In genomic region chr9:23322392-23322791, GRCh38 we compare ENCODE assay signal across 15 cellular contexts.
DNase-seq lines count a peak whose midpoint lies in the region; ATAC-seq and TF ChIP-seq lines count a peak whose summit lies in the region.
"Had no signal": no experiment of that assay in that cellular context is flagged by ENCODE, and none has a peak within 500 bp of the region (broad histone marks: within the 10 kb centered on the region; RNA-seq: fewer than 3 reads in every experiment).

No MANE protein-coding gene starts in this region.

- no peak overlapping the region for H3K27ac ChIP-seq in C4-2B
- no peak overlapping the region for H3K27ac ChIP-seq in VCaP

- no peak overlapping the region for H3K4me3 ChIP-seq in Jurkat, Clone E6-1 (ENCODE audit: low read length)

- TF ChIP-seq CTCF in C4-2B (conservative IDR thresholded peaks at IDR 0.05) (peak; percentile 71), VCaP (conservative IDR thresholded peaks at IDR 0.05) (peak; percentile 82)

- DNase-seq in Jurkat, Clone E6-1 (ENCODE audit: low read depth, low spot score) = peak; percentile 7
- peak; percentile 10 for DNase-seq in iris pigment epithelial cell (ENCODE audit: low read depth)
- DNase-seq in dedifferentiated amniotic fluid mesenchymal stem cell (ENCODE audit: extremely low spot score) = no peak
- DNase-seq in stimulated activated CD4-positive, alpha-beta T cell treated with anti-CD3 and anti-CD28 coated beads, Interleukin-4, amount 100 ng/mL, for 24 hours = no peak
- DNase-seq: activated CD8-positive, alpha-beta memory T cell treated with anti-CD3 and anti-CD28 coated beads, Interleukin-2, amount 10 ng/mL, durations not matched to agents 7 days and 5 days; activated naive CD8-positive, alpha-beta T cell treated with anti-CD3 and anti-CD28 coated beads, Interleukin-2, amount 50 U/mL, for 24 hours; mesenchymal stem cell; NCI-H1930; stimulated activated CD4-positive, alpha-beta T cell treated with anti-CD3 and anti-CD28 coated beads, Interleukin-4, amount 100 ng/mL, for 1 hour; stimulated activated naive CD8-positive, alpha-beta T cell treated with anti-CD3 and anti-CD28 coated beads, Interleukin-15, Interleukin-2, amounts not matched to agents 100 U/mL and 50 U/mL, for 24 hours; T1000 had no signal

- ATAC-seq in HG02571 (IDR thresholded peaks at IDR 0.05; ENCODE audit: unreplicated experiment) (no peak), GM21576 (IDR thresholded peaks at IDR 0.05; ENCODE audit: unreplicated experiment) (no peak)
- ATAC-seq: activated CD8-positive, alpha-beta memory T cell treated with anti-CD3 and anti-CD28 coated beads, Interleukin-2, amount 10 ng/mL, durations not matched to agents 7 days and 5 days; activated naive CD8-positive, alpha-beta T cell treated with anti-CD3 and anti-CD28 coated beads, Interleukin-2, amount 50 U/mL, for 24 hours; stimulated activated naive CD8-positive, alpha-beta T cell treated with anti-CD3 and anti-CD28 coated beads, Interleukin-15, Interleukin-2, amounts not matched to agents 100 U/mL and 50 U/mL, for 24 hours had no signal

Comparison
In these comparisons a context has a peak if more than half of its experiments do, and no peak if none do; other contexts are left out.
1. DNase-seq: peak in Jurkat, Clone E6-1 (single experiment) and iris pigment epithelial cell (single experiment); none in dedifferentiated amniotic fluid mesenchymal stem cell (single experiment) and stimulated activated CD4-positive, alpha-beta T cell treated with anti-CD3 and anti-CD28 coated beads, Interleukin-4, amount 100 ng/mL, for 24 hours (single experiment).